Comparison of ENCODE assay signal across 15 cellular contexts in the genomic region with DNA sequence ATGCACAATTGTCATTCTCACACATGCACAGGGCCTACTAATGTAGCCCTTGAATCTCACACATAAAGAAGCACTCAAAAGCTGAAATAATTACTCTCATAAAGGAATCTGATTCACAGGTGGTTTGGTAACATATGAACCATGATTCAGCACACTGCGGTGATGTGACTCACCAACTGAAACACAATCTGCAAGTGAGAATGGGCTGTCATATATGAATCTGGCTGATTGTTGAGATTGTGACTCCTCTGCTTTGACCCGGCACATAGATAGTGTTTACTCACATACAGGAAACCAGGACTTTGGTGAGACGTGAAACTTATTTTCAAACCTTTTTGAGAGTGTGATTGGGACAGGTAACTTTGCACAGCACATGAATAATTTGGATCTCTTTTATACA. TPM values are rescaled to one million over a fixed set of nuclear protein-coding genes. Genes with fewer than 3 reads are reported as not detected.
A peak's percentile ranks its signal among the peaks of the same experiment; 100 is the strongest.
DNase-seq lines count a peak whose midpoint lies in the region; ATAC-seq and TF ChIP-seq lines count a peak whose summit lies in the region.
"Not testable (repeated sequence)": the region's sequence is repeated elsewhere in the genome, so short reads cannot be mapped to it uniquely, and the experiment has no call there.
"Had no signal": no experiment of that assay in that cellular context is flagged by ENCODE, and none has a peak within 500 bp of the region (broad histone marks: within the 10 kb centered on the region; RNA-seq: fewer than 3 reads in every experiment).

No MANE protein-coding gene starts in this region.

- not testable (repeated sequence) for H3K4me1 Mint-ChIP-seq in activated T-helper 17 cell treated with anti-CD3 and anti-CD28 coated beads, Interleukin-2, amount 50 U/mL, for 72 hours

- not testable (repeated sequence) for H3K36me3 Mint-ChIP-seq in activated T-helper 17 cell treated with anti-CD3 and anti-CD28 coated beads, Interleukin-2, amount 50 U/mL, for 72 hours (ENCODE audit: low read depth)

- DNase-seq in gastrocnemius medialis, result not testable (repeated sequence)

- not testable (repeated sequence) for TF ChIP-seq POLR2A in gastrocnemius medialis (IDR thresholded peaks at IDR 0.05)

- H3K27me3 ChIP-seq in gastrocnemius medialis, result not testable (repeated sequence)

- not testable (repeated sequence) for H3K4me3 Mint-ChIP-seq in activated T-helper 17 cell treated with anti-CD3 and anti-CD28 coated beads, Interleukin-2, amount 50 U/mL, for 72 hours

- not testable (repeated sequence) for H3K27ac Mint-ChIP-seq in activated T-helper 17 cell treated with anti-CD3 and anti-CD28 coated beads, Interleukin-2, amount 50 U/mL, for 72 hours

- H3K4me3 ChIP-seq in gastrocnemius medialis, result not testable (repeated sequence)

- not testable (repeated sequence) for H3K9me3 Mint-ChIP-seq in activated T-helper 17 cell treated with anti-CD3 and anti-CD28 coated beads, Interleukin-2, amount 50 U/mL, for 72 hours

- ATAC-seq in GM19397 (IDR thresholded peaks at IDR 0.05; ENCODE audit: unreplicated experiment), result peak; percentile 68
- peak; percentile 83 for ATAC-seq in HG02588 (IDR thresholded peaks at IDR 0.05; ENCODE audit: unreplicated experiment)
- peak; percentile 61 for ATAC-seq in HG02981 (IDR thresholded peaks at IDR 0.05; ENCODE audit: unreplicated experiment)
- peak; percentile 87 for ATAC-seq in HG03439 (IDR thresholded peaks at IDR 0.05; ENCODE audit: unreplicated experiment)
- ATAC-seq in HG03565 (IDR thresholded peaks at IDR 0.05; ENCODE audit: unreplicated experiment), result peak; percentile 76
- peak; percentile 91 for ATAC-seq in activated T-helper 17 cell treated with anti-CD3 and anti-CD28 coated beads, Interleukin-2, amount 50 U/mL, for 72 hours (replicated peaks)
- peak; percentile 37 to 59 for ATAC-seq in gastrocnemius medialis

- not testable (repeated sequence) for H3K9me3 ChIP-seq in gastrocnemius medialis

- not testable (repeated sequence) for H3K4me1 ChIP-seq in gastrocnemius medialis

- H3K36me3 ChIP-seq in gastrocnemius medialis, result not testable (repeated sequence)

- TF ChIP-seq CTCF in gastrocnemius medialis (IDR thresholded peaks at IDR 0.05 in 4 of 5, conservative IDR thresholded peaks at IDR 0.05 in 1 of 5), result not testable (repeated sequence)

- in situ Hi-C loops in gastrocnemius medialis (cut with MboI; ENCODE audit: low sequenced_read_pairs in 4 of 4), result not testable (repeated sequence)

- not testable (repeated sequence) for H3K27ac ChIP-seq in gastrocnemius medialis

- intact Hi-C loops in gastrocnemius medialis (cut with DNase I; ENCODE audit: low total_unique reads), result not testable (repeated sequence)

- H3K27me3 Mint-ChIP-seq in activated T-helper 17 cell treated with anti-CD3 and anti-CD28 coated beads, Interleukin-2, amount 50 U/mL, for 72 hours, result not testable (repeated sequence)

RNA-seq across cellular contexts. Expression of a gene that starts 7.8 kb away (rescaled TPM):
- not detected for total RNA-seq in activated T-helper 17 cell treated with anti-CD3 and anti-CD28 coated beads, Interleukin-2, amount 50 U/mL, for 72 hours
- not detected for total RNA-seq in gastrocnemius medialis
- total RNA-seq: B cell; Caco-2; CD8-positive, alpha-beta T cell; H1; LHCN-M2; MCF 10A; Peyer's patch; T-helper 1 cell treated with Interleukin-12 subunit alpha and Interleukin-12 subunit beta and Interleukin-4 antibody, amounts not matched to agents 30 ng/mL and 1 ng/mL, for 36 hours had no signal
